8 cellular contexts compared by ENCODE assay signal in genomic region chr14:93113678-93114067, GRCh38. TPM values are rescaled to one million over a fixed set of nuclear protein-coding genes. Genes with fewer than 3 reads are reported as not detected.
DNase-seq lines count a peak whose midpoint lies in the region; ATAC-seq and TF ChIP-seq lines count a peak whose summit lies in the region.

No MANE protein-coding gene starts in this region.

- H3K27me3 ChIP-seq in GM06990 (replicated peaks; ENCODE audit: control insufficient read depth, insufficient read depth, low read length) (no peaks in the 10 kb centered on the region), esophagus muscularis mucosa (no peaks in the 10 kb centered on the region), psoas muscle (ENCODE audit: insufficient read depth in 3 of 3, low read length in 2 of 3) (no peaks in the 10 kb centered on the region)

- WGBS in esophagus muscularis mucosa = 58% methylated on average over 5 of the region's 8 CpGs
- WGBS in psoas muscle, 3 donors = 61 to 70% (median 62%) methylated on average over 8 of the region's 8 CpGs

- ATAC-seq in psoas muscle = no peak
- ATAC-seq in HG03139 (IDR thresholded peaks at IDR 0.05; ENCODE audit: unreplicated experiment) = no peak

- 0 out of 2 replicates have a peak, but pooled peaks cover 3% of the 10 kb centered on the region for H4K20me1 ChIP-seq in OCI-LY7 (ENCODE audit: insufficient read depth, low read length)

- peak overlapping the region; percentile 89 for H3K4me2 ChIP-seq in OCI-LY7 (ENCODE audit: low read length)

- H3K4me3 ChIP-seq in GM06990 (replicated peaks; ENCODE audit: low read depth, low read length) (peak overlapping the region; percentile 77), OCI-LY7 (ENCODE audit: low read depth, low read length, poor library complexity, severe bottlenecking) (peak overlapping the region; percentile 81), esophagus muscularis mucosa (peak overlapping the region; percentile 70 to 98 (median 84)), psoas muscle (peak overlapping the region; percentile 93)

- intact Hi-C loops in OCI-LY7 (cut with micrococcal nuclease; ENCODE audit: unreplicated experiment) (loop anchor here (1.0 to 10.0 kb wide), 5 partner anchors 26 to 221 kb away; partner anchors contain the start of genes BTBD7, GON7, LYSET and MOAP1), esophagus muscularis mucosa (cut with DNase I) (loop anchor here (2.0 to 10.0 kb wide), 3 partner anchors 41 to 141 kb away; no protein-coding TSS in a partner anchor), psoas muscle (cut with DNase I) (loop anchor here (5.0 to 10.0 kb wide), 3 partner anchors 64 to 221 kb away; partner anchors contain the start of genes BTBD7 (in 1 of the 2) and MOAP1 (in 1 of the 2))

- H3K9me3 ChIP-seq in OCI-LY7 (ENCODE audit: low read length) (no peaks in the 10 kb centered on the region), esophagus muscularis mucosa (no peaks in the 10 kb centered on the region), psoas muscle (no peaks in the 10 kb centered on the region)

- H2AFZ ChIP-seq in OCI-LY7 (ENCODE audit: low read length) = peak overlapping the region; percentile 57; the same call in 1 of the 2 replicates

- H3K9me2 ChIP-seq in OCI-LY7 (ENCODE audit: insufficient read depth, low read length) = no peaks in the 10 kb centered on the region

- H3K4me1 ChIP-seq in OCI-LY7 (ENCODE audit: insufficient read depth, low read length, poor library complexity, severe bottlenecking) = peaks cover 30% of the 10 kb centered on the region
- peaks cover 31 to 71% (median 68%) of the 10 kb centered on the region in 4 donors for H3K4me1 ChIP-seq in esophagus muscularis mucosa
- peaks cover 19% of the 10 kb centered on the region for H3K4me1 ChIP-seq in psoas muscle

- no TSS peak for BruUV-seq in OCI-LY7 (replicated peaks; lab: Mats Ljungman, UMichigan)

- CTCF ChIA-PET in OCI-LY7 (lab: Charles Lee; ENCODE audit: unreplicated experiment) = interaction anchor here (0.8 to 1.7 kb wide), 8 partner anchors 15 to 123 kb away, joined by 3 to 7 read pairs (median 4); partner anchors contain the start of genes GON7 and UBR7

- no peak for TF ChIP-seq EP300 in esophagus muscularis mucosa (IDR thresholded peaks at IDR 0.05)

- DNase-seq in GM06990 (ENCODE audit: extremely low read depth, insufficient read length) (no peak), OCI-LY7 (ENCODE audit: low spot score) (no peak), esophagus muscularis mucosa (ENCODE audit: extremely low spot score) (no peak), psoas muscle (no peak), NOMO-1 treated with DMSO at 0.1 percent for 48 hours (lab: John Stamatoyannopoulos, UW; ENCODE audit: unreplicated experiment) (no peak), iPS-NIHi7 (ENCODE audit: extremely low spot score) (no peak), ureter (ENCODE audit: low spot score) (no peak)

- H3K36me3 ChIP-seq in GM06990 (ENCODE audit: control insufficient read depth, insufficient read depth, low read length) = no peaks in the 10 kb centered on the region
- H3K36me3 ChIP-seq in OCI-LY7 (ENCODE audit: insufficient read depth, low read length) = no peaks in the 10 kb centered on the region
- H3K36me3 ChIP-seq in esophagus muscularis mucosa = no peaks in the 10 kb centered on the region
- H3K36me3 ChIP-seq in psoas muscle (ENCODE audit: insufficient read depth in 1 of 2, low read depth in 1 of 2) = no peaks in the 10 kb centered on the region

- TF ChIP-seq CTCF in GM06990 (IDR thresholded peaks at IDR 0.05; ENCODE audit: insufficient read depth, low read length, poor library complexity, severe bottlenecking) = no peak
- no peak for TF ChIP-seq CTCF in OCI-LY7 (conservative IDR thresholded peaks at IDR 0.05; ENCODE audit: low read length)
- TF ChIP-seq CTCF in esophagus muscularis mucosa (IDR thresholded peaks at IDR 0.05) = no peak
- TF ChIP-seq CTCF in psoas muscle (IDR thresholded peaks at IDR 0.05) = no peak

- POLR2A ChIA-PET in OCI-LY7 (lab: Charles Lee) = interaction anchor here (1.1 to 1.5 kb wide), 3 partner anchors 65 to 81 kb away, joined by 3 to 5 read pairs (median 3); partner anchors contain the start of gene MOAP1

- TF ChIP-seq POLR2A in esophagus muscularis mucosa (IDR thresholded peaks at IDR 0.05; ENCODE audit: low read depth) = no peak

- H3K27ac ChIP-seq in OCI-LY7 (ENCODE audit: low read depth, low read length, poor library complexity, severe bottlenecking) (peak overlapping the region; percentile 41), esophagus muscularis mucosa (replicated peaks in 1 of 4) (peak overlapping the region; percentile 97 to 99 (median 99)), psoas muscle (no peak overlapping the region)

- H3K79me2 ChIP-seq in OCI-LY7 (ENCODE audit: insufficient read depth, low read depth, low read length) = no peaks in the 10 kb centered on the region

RNA-seq across cellular contexts. Expression of gene ITPK1, which starts 2.1 kb away (rescaled TPM):
- total RNA-seq in OCI-LY7 (2014; rRNA removed; shearing (Covaris generic)) = 17.8 and 25.2 TPM in 2 replicates
- total RNA-seq in OCI-LY7 (2022) (34.7 and 35.8 TPM in 2 replicates), esophagus muscularis mucosa (100 to 1,000 TPM; 108 to 221 (median 138) TPM), psoas muscle (10 to 100 TPM; 33.7 to 51.0 (median 45.6) TPM), ureter (70.4 TPM)
- 10 to 100 TPM; 30.0 to 61.1 (median 32.5) TPM for polyA plus RNA-seq in psoas muscle
